19 cellular contexts compared by ENCODE assay signal in the genomic region with DNA sequence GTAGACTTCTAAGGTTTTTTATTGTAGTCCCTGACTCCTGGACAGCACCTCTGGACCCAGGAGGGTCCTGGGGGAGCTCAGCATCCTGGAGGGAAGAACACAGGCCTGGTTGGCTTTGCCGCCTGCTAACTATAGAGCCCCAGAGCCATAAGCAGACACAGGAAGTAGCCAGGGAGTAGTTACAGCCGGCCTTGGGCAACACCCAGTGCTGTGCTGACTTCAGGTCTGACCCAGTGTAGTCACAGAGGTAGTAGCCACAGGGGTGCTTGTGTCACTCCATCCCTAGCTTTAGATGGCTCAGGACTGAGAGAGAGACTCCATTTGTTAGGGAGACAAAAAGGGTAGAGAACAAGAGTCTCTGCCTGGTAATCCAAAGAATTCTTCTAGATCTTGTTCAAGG.
DNase-seq lines count a peak whose midpoint lies in the region; ATAC-seq and TF ChIP-seq lines count a peak whose summit lies in the region.
"Had no signal": no experiment of that assay in that cellular context is flagged by ENCODE, and none has a peak within 500 bp of the region (broad histone marks: within the 10 kb centered on the region; RNA-seq: fewer than 3 reads in every experiment).

No MANE protein-coding gene starts in this region.

- H3K27ac Mint-ChIP-seq in stimulated activated naive CD8-positive, alpha-beta T cell treated with anti-CD3 and anti-CD28 coated beads, Interleukin-15, Interleukin-2, amounts not matched to agents 100 ng/mL and 50 ng/mL, for 24 hours: peak overlapping the region; percentile 65

- H2AFZ ChIP-seq in OCI-LY1 (ENCODE audit: low read length): no peak overlapping the region

- H3K36me3 Mint-ChIP-seq in stimulated activated naive CD8-positive, alpha-beta T cell treated with anti-CD3 and anti-CD28 coated beads, Interleukin-15, Interleukin-2, amounts not matched to agents 100 ng/mL and 50 ng/mL, for 24 hours (ENCODE audit: low read depth): peaks cover 43% of the 10 kb centered on the region

- TF ChIP-seq CTCF in OCI-LY1 (IDR thresholded peaks at IDR 0.05; ENCODE audit: low read length): no peak

- no peaks in the 10 kb centered on the region for H4K20me1 ChIP-seq in OCI-LY1 (ENCODE audit: insufficient read depth, low read length)

- peaks cover 57% of the 10 kb centered on the region for H3K79me2 ChIP-seq in OCI-LY1 (ENCODE audit: insufficient read depth, low read length)

- peak overlapping the region; percentile 15 for H3K4me3 Mint-ChIP-seq in stimulated activated naive CD8-positive, alpha-beta T cell treated with anti-CD3 and anti-CD28 coated beads, Interleukin-15, Interleukin-2, amounts not matched to agents 100 ng/mL and 50 ng/mL, for 24 hours

- H3K9me3 ChIP-seq in OCI-LY1 (ENCODE audit: low read length): no peaks in the 10 kb centered on the region
- H3K9me3 ChIP-seq: ascending aorta, SJSA1, vagina had no signal

- H3K9me2 ChIP-seq in OCI-LY1 (ENCODE audit: low read depth, low read length): no peaks in the 10 kb centered on the region

- no peak for ATAC-seq in stimulated activated naive CD8-positive, alpha-beta T cell treated with anti-CD3 and anti-CD28 coated beads, Interleukin-15, Interleukin-2, amounts not matched to agents 100 U/mL and 50 U/mL, for 24 hours
- peak; percentile 31 for ATAC-seq in GM21825 (IDR thresholded peaks at IDR 0.05; ENCODE audit: unreplicated experiment)
- ATAC-seq: left ventricle myocardium superior, right cardiac atrium had no signal

- no peaks in the 10 kb centered on the region for H3F3A ChIP-seq in OCI-LY1 (ENCODE audit: insufficient read depth, low read length)

- H3K4me3 ChIP-seq in OCI-LY1 (ENCODE audit: low read depth, low read length, poor library complexity, severe bottlenecking): no peak overlapping the region
- H3K4me3 ChIP-seq: ascending aorta, SJSA1, vagina had no signal

- peaks cover 43% of the 10 kb centered on the region for H3K4me1 ChIP-seq in OCI-LY1 (ENCODE audit: insufficient read depth, low read length, severe bottlenecking)
- H3K4me1 ChIP-seq: ascending aorta, vagina had no signal

- no peaks in the 10 kb centered on the region for H3K27me3 ChIP-seq in OCI-LY1 (ENCODE audit: insufficient read depth, low read length)
- H3K27me3 ChIP-seq: ascending aorta, SJSA1, vagina had no signal

- H3K27ac ChIP-seq in OCI-LY1 (ENCODE audit: low read depth, low read length, poor library complexity, severe bottlenecking): peak overlapping the region; percentile 42
- no peak overlapping the region for H3K27ac ChIP-seq in caudate nucleus (ENCODE audit: low read depth, low read length)
- H3K27ac ChIP-seq: ascending aorta, SJSA1, vagina, VCaP had no signal

- no peak for DNase-seq in stimulated activated naive CD8-positive, alpha-beta T cell treated with anti-CD3 and anti-CD28 coated beads, Interleukin-15, Interleukin-2, amounts not matched to agents 100 U/mL and 50 U/mL, for 24 hours
- no peak for DNase-seq in caudate nucleus (lab: John Stamatoyannopoulos, UW)
- DNase-seq in NCI-H2171 (lab: John Stamatoyannopoulos, UW): no peak
- DNase-seq in activated CD4-positive, CD25-positive, alpha-beta regulatory T cell (lab: John Stamatoyannopoulos, UW): no peak
- no peak for DNase-seq in retina
- DNase-seq: activated T-cell treated with anti-CD3 and anti-CD28 coated beads, Interleukin-2, amount 50 U/mL, for 1 hour; cortex of kidney; DMS 273 treated with DMSO at 0.1 percent for 48 hours; left ventricle myocardium superior; NCI-H1930; right cardiac atrium; stimulated activated CD4-positive, alpha-beta T cell treated with anti-CD3 and anti-CD28 coated beads, Interleukin-4, amount 100 ng/mL, for 1 hour had no signal

- peaks cover 12% of the 10 kb centered on the region for H3K36me3 ChIP-seq in OCI-LY1 (ENCODE audit: insufficient read depth, low read length)
- H3K36me3 ChIP-seq: ascending aorta, SJSA1, vagina had no signal

- H3K9ac ChIP-seq in OCI-LY1 (ENCODE audit: low read length): no peak overlapping the region

- no peak overlapping the region for H3K4me2 ChIP-seq in OCI-LY1 (ENCODE audit: low read length)

- peaks cover 82% of the 10 kb centered on the region for H3K4me1 Mint-ChIP-seq in stimulated activated naive CD8-positive, alpha-beta T cell treated with anti-CD3 and anti-CD28 coated beads, Interleukin-15, Interleukin-2, amounts not matched to agents 100 ng/mL and 50 ng/mL, for 24 hours (ENCODE audit: low read depth)

- H3K9me3 Mint-ChIP-seq in stimulated activated naive CD8-positive, alpha-beta T cell treated with anti-CD3 and anti-CD28 coated beads, Interleukin-15, Interleukin-2, amounts not matched to agents 100 ng/mL and 50 ng/mL, for 24 hours: no peaks in the 10 kb centered on the region

- peaks cover 22% of the 10 kb centered on the region for H3K27me3 Mint-ChIP-seq in stimulated activated naive CD8-positive, alpha-beta T cell treated with anti-CD3 and anti-CD28 coated beads, Interleukin-15, Interleukin-2, amounts not matched to agents 100 ng/mL and 50 ng/mL, for 24 hours
